In the genomic region with DNA sequence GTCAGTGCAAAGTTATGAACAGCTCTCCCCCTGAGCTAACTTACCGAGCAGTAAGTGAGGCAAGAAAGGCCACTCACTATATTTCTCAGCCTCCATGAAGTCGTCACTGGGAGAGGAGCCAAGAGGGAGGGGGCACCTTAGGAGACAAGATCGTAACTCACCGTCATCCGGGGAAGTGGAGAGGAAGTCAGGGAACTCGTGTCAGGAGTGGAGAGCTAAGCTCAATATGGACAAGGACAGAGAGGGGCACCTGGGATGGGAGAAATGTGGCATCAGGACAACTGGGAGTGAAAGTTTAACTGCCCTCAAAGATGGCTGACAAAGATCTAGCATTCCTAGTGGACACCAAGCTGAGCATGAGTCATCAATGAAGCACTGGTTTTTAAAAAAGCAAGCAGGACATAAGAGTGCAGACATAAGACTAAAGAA, we compare ENCODE assay signal across 12 cellular contexts. TPM values are rescaled to one million over a fixed set of nuclear protein-coding genes. Genes with fewer than 3 reads are reported as not detected.
DNase-seq lines count a peak whose midpoint lies in the region; ATAC-seq and TF ChIP-seq lines count a peak whose summit lies in the region.
"Had no signal": no experiment of that assay in that cellular context is flagged by ENCODE, and none has a peak within 500 bp of the region (broad histone marks: within the 10 kb centered on the region; RNA-seq: fewer than 3 reads in every experiment).

No MANE protein-coding gene starts in this region.

- WGBS in esophagus squamous epithelium, 2 donors, result 28% methylated on average over 6 of the region's 6 CpGs
- WGBS in suprapubic skin, result 15% methylated on average over 6 of the region's 6 CpGs

- TF ChIP-seq CTCF in esophagus squamous epithelium (IDR thresholded peaks at IDR 0.05), result no peak
- TF ChIP-seq CTCF in suprapubic skin (IDR thresholded peaks at IDR 0.05), result no peak

- ATAC-seq in GM18511 (IDR thresholded peaks at IDR 0.05; ENCODE audit: unreplicated experiment) (peak; percentile 2), GM18909 (IDR thresholded peaks at IDR 0.05; ENCODE audit: poor library complexity, unreplicated experiment) (no peak), GM19467 (IDR thresholded peaks at IDR 0.05; ENCODE audit: unreplicated experiment) (no peak)

- intact Hi-C loops in esophagus squamous epithelium (cut with DNase I), result no loop called here

- H3K9me3 ChIP-seq in SJCRH30 (replicated peaks) (no peaks in the 10 kb centered on the region), esophagus squamous epithelium (no peaks in the 10 kb centered on the region), suprapubic skin (no peaks in the 10 kb centered on the region)
- H3K9me3 ChIP-seq: uterus had no signal

- H3K4me1 ChIP-seq in SJCRH30 (peaks cover 21% of the 10 kb centered on the region), esophagus squamous epithelium (peaks cover 22 to 94% (median 27%) of the 10 kb centered on the region in 3 donors), suprapubic skin (peaks cover 46% of the 10 kb centered on the region)
- H3K4me1 ChIP-seq: uterus had no signal

- DNase-seq in SJCRH30, result peak in 1 of 2 experiments; percentile 44
- DNase-seq in esophagus squamous epithelium (lab: John Stamatoyannopoulos, UW), result no peak
- no peak for DNase-seq in suprapubic skin (ENCODE audit: low spot score in 2 of 2)
- no peak for DNase-seq in anterior cingulate cortex (lab: John Stamatoyannopoulos, UW)
- DNase-seq: activated naive CD4-positive, alpha-beta T cell treated with anti-CD3 and anti-CD28 coated beads, Interleukin-2, amount 50 U/mL, for 16 hours; NCI-H2081 had no signal

- no peak for TF ChIP-seq EP300 in suprapubic skin (IDR thresholded peaks at IDR 0.05)

- H3K27me3 ChIP-seq in SJCRH30 (no peaks in the 10 kb centered on the region), esophagus squamous epithelium (peaks cover 0 to 15% (median 0%) of the 10 kb centered on the region in 4 donors), suprapubic skin (no peaks in the 10 kb centered on the region)
- H3K27me3 ChIP-seq: uterus had no signal

- no peak overlapping the region for H3K4me3 ChIP-seq in SJCRH30
- H3K4me3 ChIP-seq in esophagus squamous epithelium, result no peak overlapping the region
- H3K4me3 ChIP-seq in skin epidermis, result no peak overlapping the region
- no peak overlapping the region for H3K4me3 ChIP-seq in suprapubic skin
- H3K4me3 ChIP-seq: uterus had no signal

- H3K36me3 ChIP-seq in SJCRH30, result peaks cover 4% of the 10 kb centered on the region; the same call in 1 of the 2 replicates
- H3K36me3 ChIP-seq in esophagus squamous epithelium, result no peaks in the 10 kb centered on the region
- H3K36me3 ChIP-seq in suprapubic skin, result no peaks in the 10 kb centered on the region
- H3K36me3 ChIP-seq: uterus had no signal

- TF ChIP-seq POLR2A in esophagus squamous epithelium (IDR thresholded peaks at IDR 0.05), result no peak
- no peak for TF ChIP-seq POLR2A in suprapubic skin (IDR thresholded peaks at IDR 0.05)

- H3K27ac ChIP-seq in SJCRH30, result peak overlapping the region; percentile 59
- H3K27ac ChIP-seq in esophagus squamous epithelium, result peak overlapping the region; percentile 30 to 64 (median 58)
- H3K27ac ChIP-seq in skin epidermis, result peak overlapping the region in 15 of 21 experiments; percentile 13 to 75 (median 56)
- no peak overlapping the region for H3K27ac ChIP-seq in suprapubic skin

RNA-seq across cellular contexts. Expression of a gene that starts 37.1 kb away (rescaled TPM):
- 23.1 and 29.7 TPM in 2 replicates for total RNA-seq in SJCRH30 (2014; rRNA removed; shearing (Covaris generic))
- total RNA-seq in esophagus squamous epithelium, result 10 to 100 TPM; 23.9 to 46.2 (median 33.8) TPM
- 100 to 1,000 TPM in 2 of 4 donors, 10 to 100 TPM in 2; 67.1 to 222 (median 113) TPM for total RNA-seq in suprapubic skin
- total RNA-seq: T-helper 1 cell treated with Interleukin-12 subunit alpha and Interleukin-12 subunit beta and Interleukin-4 antibody, amounts not matched to agents 30 ng/mL and 1 ng/mL, for 36 hours had no signal
